In the genomic region with DNA sequence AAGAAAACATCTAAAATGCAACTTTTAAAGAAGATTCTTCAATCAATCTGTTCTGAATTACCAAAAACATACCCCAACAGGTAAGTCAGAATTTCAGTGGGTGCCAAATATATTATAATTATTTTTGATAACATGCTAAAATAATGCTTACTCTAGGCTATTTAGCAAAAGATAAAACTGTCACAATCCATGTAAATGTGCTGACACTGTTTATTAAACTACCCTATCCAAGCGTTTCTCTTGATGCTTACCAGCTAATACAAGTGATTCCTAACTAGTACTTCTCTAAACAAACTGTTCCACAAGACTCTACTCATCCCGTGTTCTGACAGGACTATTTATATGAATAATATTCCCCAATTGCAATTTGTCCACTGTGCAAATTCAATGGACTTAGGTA, we compare ENCODE assay signal across 28 cellular contexts.
"Had no signal": no experiment of that assay in that cellular context is flagged by ENCODE, and none has a peak within 500 bp of the region (broad histone marks: within the 10 kb centered on the region; RNA-seq: fewer than 3 reads in every experiment).

No MANE protein-coding gene starts in this region.

- H3K9me3 ChIP-seq: colonic mucosa, esophagus muscularis mucosa, esophagus squamous epithelium, gastrocnemius medialis, gastroesophageal sphincter had no signal

- H3K27me3 ChIP-seq: colonic mucosa, esophagus muscularis mucosa, esophagus squamous epithelium, foreskin keratinocyte, gastrocnemius medialis, gastroesophageal sphincter, heart left ventricle, heart right ventricle had no signal

- H3K4me1 ChIP-seq: colonic mucosa, gastrocnemius medialis, heart left ventricle, heart right ventricle had no signal

- DNase-seq: colonic mucosa; cortex of kidney; dermis blood vessel endothelial cell; dorsolateral prefrontal cortex; effector CD4-positive, alpha-beta T cell; effector CD8-positive, alpha-beta T cell; effector memory CD4-positive, alpha-beta T cell; effector memory CD8-positive, alpha-beta T cell; endodermal cell; erythroblast; esophagus squamous epithelium; foreskin fibroblast; foreskin keratinocyte; foreskin melanocyte; gastrocnemius medialis; glutamatergic neuron; head of caudate nucleus; heart left ventricle; heart right ventricle had no signal

- ATAC-seq: effector memory CD8-positive, alpha-beta T cell; esophagus mucosa; foreskin keratinocyte; gastrocnemius medialis; gastroesophageal sphincter; heart left ventricle; heart right ventricle had no signal

- FAIRE-seq: colon, endometrium, endothelial cell of umbilical vein, frontal cortex had no signal

- H3K36me3 ChIP-seq: colonic mucosa, esophagus muscularis mucosa, esophagus squamous epithelium, gastrocnemius medialis, gastroesophageal sphincter, heart left ventricle, heart right ventricle had no signal

- H3K27ac ChIP-seq: colonic mucosa, coronary artery, dorsolateral prefrontal cortex, epithelial cell of prostate, esophagus muscularis mucosa, esophagus squamous epithelium, foreskin keratinocyte, gastrocnemius medialis, gastroesophageal sphincter, heart left ventricle, heart right ventricle had no signal

- H3K4me3 ChIP-seq: colonic mucosa, coronary artery, dorsolateral prefrontal cortex, esophagus muscularis mucosa, esophagus squamous epithelium, gastrocnemius medialis, gastroesophageal sphincter, heart left ventricle, heart right ventricle had no signal
